8 cellular contexts compared by ENCODE assay signal in the genomic region with DNA sequence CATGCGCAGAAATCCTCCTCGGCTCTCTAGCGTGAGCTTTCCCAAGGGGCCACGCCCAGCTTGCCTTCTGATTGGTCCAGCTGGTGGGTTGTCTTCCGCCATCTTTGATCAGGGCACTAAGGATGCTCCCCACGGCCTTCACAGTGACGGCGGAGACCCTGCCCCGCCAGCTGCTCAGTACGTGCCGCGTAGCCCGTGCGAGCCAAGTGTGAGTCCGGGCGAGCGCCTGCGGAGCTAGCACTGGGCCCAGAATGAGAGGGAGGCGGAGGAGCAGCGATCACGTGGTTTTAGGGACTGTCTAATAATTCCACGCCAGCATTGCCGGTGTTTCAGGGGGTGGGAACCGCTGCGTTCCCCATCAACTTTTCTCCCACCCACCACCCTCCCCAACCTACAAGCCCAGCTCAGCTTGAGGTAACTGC. TPM values are rescaled to one million over a fixed set of nuclear protein-coding genes. Genes with fewer than 3 reads are reported as not detected.
DNase-seq lines count a peak whose midpoint lies in the region; ATAC-seq and TF ChIP-seq lines count a peak whose summit lies in the region.

No MANE protein-coding gene starts in this region.

- no peak for TF ChIP-seq CTCF in GM10266 (IDR thresholded peaks at IDR 0.05; ENCODE audit: control insufficient read depth, insufficient read depth, low read depth, missing control alignments)
- TF ChIP-seq CTCF in testis (IDR thresholded peaks at IDR 0.05), result peak in 1 of 3 experiments; percentile 6

- peaks cover 54% of the 10 kb centered on the region for H3K4me1 ChIP-seq in testis

- TF ChIP-seq POLR2A in testis (IDR thresholded peaks at IDR 0.05), result no peak

- H3K4me3 ChIP-seq in testis, result peak overlapping the region; percentile 77 to 85

- peaks cover 63% of the 10 kb centered on the region for H3K4me1 Mint-ChIP-seq in activated naive CD8-positive, alpha-beta T cell (ENCODE audit: low read depth)

- H3K9me3 Mint-ChIP-seq in activated naive CD8-positive, alpha-beta T cell (ENCODE audit: low read depth), result no peaks in the 10 kb centered on the region

- no peaks in the 10 kb centered on the region for H3K27me3 ChIP-seq in testis

- H3K36me3 Mint-ChIP-seq in activated naive CD8-positive, alpha-beta T cell, result no peaks in the 10 kb centered on the region

- intact Hi-C loops in testis (cut with DNase I; ENCODE audit: low total_unique reads), result no loop called here

- peak overlapping the region; percentile 98 for H3K27ac Mint-ChIP-seq in activated naive CD8-positive, alpha-beta T cell

- H3K9me3 ChIP-seq in testis, result no peaks in the 10 kb centered on the region

- peak overlapping the region; percentile 97 for H3K4me3 Mint-ChIP-seq in activated naive CD8-positive, alpha-beta T cell

- H3K27me3 Mint-ChIP-seq in activated naive CD8-positive, alpha-beta T cell, result no peaks in the 10 kb centered on the region

- peak overlapping the region; percentile 94 to 96 for H3K27ac ChIP-seq in testis

- no peaks in the 10 kb centered on the region for H3K36me3 ChIP-seq in testis (ENCODE audit: low read depth, missing control alignments)

- ATAC-seq in HG02623 (IDR thresholded peaks at IDR 0.05; ENCODE audit: unreplicated experiment), result peak; percentile 79
- peak; percentile 84 for ATAC-seq in SK-N-SH treated with all-trans-retinoic acid at 6 μM for 48 hours

- WGBS in testis, 2 donors, result 0% methylated on average over 14 to 25 of the region's 25 CpGs

- DNase-seq in GM10266 (ENCODE audit: extremely low spot score) (peak; percentile 97), NCI-H1092 treated with DMSO at 0.1 percent for 48 hours (lab: John Stamatoyannopoulos, UW) (peak; percentile 99), glomerular visceral epithelial cell (ENCODE audit: extremely low spot score) (peak; percentile 99), occipital lobe (lab: John Stamatoyannopoulos, UW) (peak; percentile 99), testis (peak; percentile 99)

TF ChIP-seq in SK-N-SH treated with all-trans-retinoic acid at 6 μM for 48 hours, 23 proteins besides CTCF, POLR2A, EP300 and RAD21:
- TF ChIP-seq, protein P1, sequence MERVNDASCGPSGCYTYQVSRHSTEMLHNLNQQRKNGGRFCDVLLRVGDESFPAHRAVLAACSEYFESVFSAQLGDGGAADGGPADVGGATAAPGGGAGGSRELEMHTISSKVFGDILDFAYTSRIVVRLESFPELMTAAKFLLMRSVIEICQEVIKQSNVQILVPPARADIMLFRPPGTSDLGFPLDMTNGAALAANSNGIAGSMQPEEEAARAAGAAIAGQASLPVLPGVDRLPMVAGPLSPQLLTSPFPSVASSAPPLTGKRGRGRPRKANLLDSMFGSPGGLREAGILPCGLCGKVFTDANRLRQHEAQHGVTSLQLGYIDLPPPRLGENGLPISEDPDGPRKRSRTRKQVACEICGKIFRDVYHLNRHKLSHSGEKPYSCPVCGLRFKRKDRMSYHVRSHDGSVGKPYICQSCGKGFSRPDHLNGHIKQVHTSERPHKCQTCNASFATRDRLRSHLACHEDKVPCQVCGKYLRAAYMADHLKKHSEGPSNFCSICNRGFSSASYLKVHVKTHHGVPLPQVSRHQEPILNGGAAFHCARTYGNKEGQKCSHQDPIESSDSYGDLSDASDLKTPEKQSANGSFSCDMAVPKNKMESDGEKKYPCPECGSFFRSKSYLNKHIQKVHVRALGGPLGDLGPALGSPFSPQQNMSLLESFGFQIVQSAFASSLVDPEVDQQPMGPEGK (CRISPR knock-in tag; IDR thresholded peaks at IDR 0.05; ENCODE audit: borderline replicate concordance), result no peak
- TF ChIP-seq, protein P2, sequence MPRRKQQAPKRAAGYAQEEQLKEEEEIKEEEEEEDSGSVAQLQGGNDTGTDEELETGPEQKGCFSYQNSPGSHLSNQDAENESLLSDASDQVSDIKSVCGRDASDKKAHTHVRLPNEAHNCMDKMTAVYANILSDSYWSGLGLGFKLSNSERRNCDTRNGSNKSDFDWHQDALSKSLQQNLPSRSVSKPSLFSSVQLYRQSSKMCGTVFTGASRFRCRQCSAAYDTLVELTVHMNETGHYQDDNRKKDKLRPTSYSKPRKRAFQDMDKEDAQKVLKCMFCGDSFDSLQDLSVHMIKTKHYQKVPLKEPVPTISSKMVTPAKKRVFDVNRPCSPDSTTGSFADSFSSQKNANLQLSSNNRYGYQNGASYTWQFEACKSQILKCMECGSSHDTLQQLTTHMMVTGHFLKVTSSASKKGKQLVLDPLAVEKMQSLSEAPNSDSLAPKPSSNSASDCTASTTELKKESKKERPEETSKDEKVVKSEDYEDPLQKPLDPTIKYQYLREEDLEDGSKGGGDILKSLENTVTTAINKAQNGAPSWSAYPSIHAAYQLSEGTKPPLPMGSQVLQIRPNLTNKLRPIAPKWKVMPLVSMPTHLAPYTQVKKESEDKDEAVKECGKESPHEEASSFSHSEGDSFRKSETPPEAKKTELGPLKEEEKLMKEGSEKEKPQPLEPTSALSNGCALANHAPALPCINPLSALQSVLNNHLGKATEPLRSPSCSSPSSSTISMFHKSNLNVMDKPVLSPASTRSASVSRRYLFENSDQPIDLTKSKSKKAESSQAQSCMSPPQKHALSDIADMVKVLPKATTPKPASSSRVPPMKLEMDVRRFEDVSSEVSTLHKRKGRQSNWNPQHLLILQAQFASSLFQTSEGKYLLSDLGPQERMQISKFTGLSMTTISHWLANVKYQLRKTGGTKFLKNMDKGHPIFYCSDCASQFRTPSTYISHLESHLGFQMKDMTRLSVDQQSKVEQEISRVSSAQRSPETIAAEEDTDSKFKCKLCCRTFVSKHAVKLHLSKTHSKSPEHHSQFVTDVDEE (CRISPR knock-in tag; IDR thresholded peaks at IDR 0.05), result 0 out of 2 replicates have a peak, but pooled peaks have one; percentile 11
- TF ChIP-seq TCF4 (CRISPR knock-in tag; IDR thresholded peaks at IDR 0.05; ENCODE audit: borderline replicate concordance), result 0 out of 2 replicates have a peak, but pooled peaks have one; percentile 24
- no peak for TF ChIP-seq ZFP3 (CRISPR knock-in tag; IDR thresholded peaks at IDR 0.05)

RNA-seq across cellular contexts. Expression of a gene that starts 1.6 kb away (rescaled TPM):
- total RNA-seq in occipital lobe (2.3 TPM), testis (10 to 100 TPM in 1 of 2 donors, 1 to 10 TPM in 1; 9.3 to 13.2 TPM)
- polyA plus RNA-seq in testis (ENCODE audit: insufficient read depth, low read depth, low replicate concordance), result 5.7 TPM

RNA-seq across cellular contexts. Expression of a gene that starts 27.2 kb away (rescaled TPM):
- 9.5 TPM for total RNA-seq in occipital lobe
- total RNA-seq in testis, result 1 to 10 TPM; 2.2 to 3.5 TPM
- 4.7 TPM for polyA plus RNA-seq in testis (ENCODE audit: insufficient read depth, low read depth, low replicate concordance)

RNA-seq across cellular contexts. Expression of a gene that starts 36.8 kb away (rescaled TPM):
- total RNA-seq in occipital lobe (25.7 TPM), testis (10 to 100 TPM; 20.9 to 24.6 TPM)
- 18.2 TPM for polyA plus RNA-seq in testis (ENCODE audit: insufficient read depth, low read depth, low replicate concordance)

RNA-seq across cellular contexts. Expression of a gene that starts 47.8 kb away (rescaled TPM):
- total RNA-seq in occipital lobe (not detected), testis (under 1 TPM; 0.24 to 0.25 TPM)
- 0.28 TPM for polyA plus RNA-seq in testis (ENCODE audit: insufficient read depth, low read depth, low replicate concordance)

Comparison
In these comparisons a context has a peak if more than half of its experiments do, and no peak if none do; other contexts are left out.
1. Peak in every context shown above with its lines: DNase-seq, ATAC-seq, H3K4me3 ChIP-seq and H3K27ac ChIP-seq.